22 cellular contexts compared by ENCODE assay signal in genomic region chr5:36613771-36614656, GRCh38. TPM values are rescaled to one million over a fixed set of nuclear protein-coding genes. Genes with fewer than 3 reads are reported as not detected.
DNase-seq lines count a peak whose midpoint lies in the region; ATAC-seq and TF ChIP-seq lines count a peak whose summit lies in the region.
"Had no signal": no experiment of that assay in that cellular context is flagged by ENCODE, and none has a peak within 500 bp of the region (broad histone marks: within the 10 kb centered on the region; RNA-seq: fewer than 3 reads in every experiment).

No MANE protein-coding gene starts in this region.

- H3K27ac ChIP-seq in HEK293 (ENCODE audit: extremely low read depth, low read depth, low read length): no peak overlapping the region; the same call in 1 of the 2 replicates
- peak overlapping the region; percentile 59 for H3K27ac ChIP-seq in psoas muscle
- H3K27ac ChIP-seq: epithelial cell of prostate, foreskin keratinocyte had no signal

- H3K36me3 ChIP-seq in HEK293 (ENCODE audit: control insufficient read depth in 2 of 2, insufficient read depth in 1 of 2, low read length in 2 of 2): peaks cover 8 to 30% of the 10 kb centered on the region in 2 experiments; a peak in 2 of 3 replicates
- peaks cover 0 to 15% of the 10 kb centered on the region in 2 donors for H3K36me3 ChIP-seq in psoas muscle (ENCODE audit: insufficient read depth in 1 of 2, low read depth in 1 of 2)

- no peak overlapping the region for H3K4me3 Mint-ChIP-seq in WTC11
- H3K4me3 Mint-ChIP-seq: CD4-positive, alpha-beta memory T cell; T-helper 1 cell treated with Interleukin-12 subunit alpha and Interleukin-12 subunit beta and Interleukin-4 antibody, amounts not matched to agents 30 μg/mL and 1 μg/mL, for 36 hours had no signal

- POLR2A ChIA-PET in HEK293 (lab: Yijun Ruan, JAX) (interaction anchor here (0.6 kb wide), 1 partner anchor 130 kb away, joined by 3 read pairs; no protein-coding TSS in a partner anchor), WTC11 (lab: Charles Lee) (no interaction called here)

- peaks cover 37% of the 10 kb centered on the region for H3K36me3 Mint-ChIP-seq in WTC11
- H3K36me3 Mint-ChIP-seq: CD4-positive, alpha-beta memory T cell had no signal

- H3K4me1 Mint-ChIP-seq in WTC11: peaks cover 88% of the 10 kb centered on the region
- H3K4me1 Mint-ChIP-seq: CD4-positive, alpha-beta memory T cell had no signal

- no peaks in the 10 kb centered on the region for H3K27me3 ChIP-seq in psoas muscle (ENCODE audit: insufficient read depth in 3 of 3, low read length in 2 of 3)
- H3K27me3 ChIP-seq: foreskin keratinocyte had no signal

- H3K9me3 ChIP-seq in HEK293 (ENCODE audit: control insufficient read depth, insufficient read depth, low read depth, low read length): no peaks in the 10 kb centered on the region; the same call in 1 of the 2 replicates
- no peaks in the 10 kb centered on the region for H3K9me3 ChIP-seq in psoas muscle
- H3K9me3 ChIP-seq: HAP-1 had no signal

- DNase-seq in WTC11 (ENCODE audit: low spot score) (no peak), left ventricle myocardium superior (no peak), psoas muscle (no peak), NCI-H1092 (lab: John Stamatoyannopoulos, UW) (no peak)
- no peak for DNase-seq in NK-92 treated with Interleukin-12 subunit alpha and Interleukin-12 subunit beta, amount 100 ng/mL, for 24 hours (lab: John Stamatoyannopoulos, UW)
- DNase-seq: activated CD4-positive, CD25-positive, alpha-beta regulatory T cell; CD4-positive, alpha-beta memory T cell; dermis blood vessel endothelial cell; foreskin keratinocyte; GF-D8; left cardiac atrium; NCI-H1105; NCI-H2107; NCI-H524 treated with DMSO at 0.1 percent for 48 hours; occipital lobe; SHP77 treated with DMSO at 0.1 percent for 48 hours had no signal

- H3K9me3 Mint-ChIP-seq in WTC11: no peaks in the 10 kb centered on the region
- H3K9me3 Mint-ChIP-seq: T-helper 1 cell treated with Interleukin-12 subunit alpha and Interleukin-12 subunit beta and Interleukin-4 antibody, amounts not matched to agents 30 μg/mL and 1 μg/mL, for 36 hours had no signal

- intact Hi-C loops in left ventricle myocardium superior (cut with micrococcal nuclease) (no loop called here), psoas muscle (cut with DNase I) (no loop called here)

- H3K4me3 ChIP-seq in HEK293 (ENCODE audit: low read depth, low read length) (no peak overlapping the region), psoas muscle (no peak overlapping the region)
- H3K4me3 ChIP-seq: GM12878, HAP-1 had no signal

- H3K27ac Mint-ChIP-seq in WTC11: peak overlapping the region; percentile 94
- H3K27ac Mint-ChIP-seq: CD4-positive, alpha-beta memory T cell; T-helper 1 cell treated with Interleukin-12 subunit alpha and Interleukin-12 subunit beta and Interleukin-4 antibody, amounts not matched to agents 30 μg/mL and 1 μg/mL, for 36 hours had no signal

- CTCF ChIA-PET in HEK293 (lab: Yijun Ruan, JAX): interaction anchor here (0.5 to 1.9 kb wide), 5 partner anchors 10 to 266 kb away, joined by 3 to 6 read pairs (median 3); no protein-coding TSS in a partner anchor
- CTCF ChIA-PET in WTC11 (lab: Charles Lee): interaction anchor here (0.5 to 0.9 kb wide), 3 partner anchors 15 to 199 kb away, joined by 3 to 5 read pairs (median 4); no protein-coding TSS in a partner anchor

- WGBS in psoas muscle, 3 donors: 60 to 69% (median 68%) methylated on average over 7 of the region's 7 CpGs

- ATAC-seq in WTC11 (no peak; the same call in 1 of the 2 replicates), left ventricle myocardium superior (peak; percentile 17), psoas muscle (no peak), GM19328 (IDR thresholded peaks at IDR 0.05; ENCODE audit: unreplicated experiment) (no peak)
- ATAC-seq: foreskin keratinocyte, GM12878 had no signal

- no peak for TF ChIP-seq CTCF in HEK293 (tag by site-specific recombination; IDR thresholded peaks at IDR 0.05)
- TF ChIP-seq CTCF in WTC11 (IDR thresholded peaks at IDR 0.05): no peak
- no peak for TF ChIP-seq CTCF in psoas muscle (IDR thresholded peaks at IDR 0.05)

- H3K27me3 Mint-ChIP-seq in WTC11 (ENCODE audit: low read depth): no peaks in the 10 kb centered on the region

- H3K4me1 ChIP-seq in HEK293 (ENCODE audit: control insufficient read depth, insufficient read depth, low read length): peaks cover 16% of the 10 kb centered on the region
- H3K4me1 ChIP-seq in psoas muscle: peaks cover 10% of the 10 kb centered on the region
- H3K4me1 ChIP-seq: HAP-1 had no signal

TF ChIP-seq in HEK293, 187 proteins besides CTCF, POLR2A, EP300 and RAD21 (continues in another document):
- TF ChIP-seq PRDM4 (tag by site-specific recombination; IDR thresholded peaks at IDR 0.05) (no peak), ZNF341 (tag by site-specific recombination; IDR thresholded peaks at IDR 0.05; ENCODE audit: low read depth) (peak; percentile 74), ZNF302 (tag by site-specific recombination; IDR thresholded peaks at IDR 0.05; ENCODE audit: low read depth) (no peak), MZF1 (tag by site-specific recombination; IDR thresholded peaks at IDR 0.05; ENCODE audit: borderline replicate concordance) (peak; percentile 69), OVOL3 (tag by site-specific recombination; IDR thresholded peaks at IDR 0.05) (peak; percentile 36; the same call in 1 of the 2 replicates), ZNF610 (tag by site-specific recombination; IDR thresholded peaks at IDR 0.05; ENCODE audit: borderline replicate concordance) (no peak), ZNF747 (tag by site-specific recombination; IDR thresholded peaks at IDR 0.05) (no peak), ZNF324 (tag by site-specific recombination; IDR thresholded peaks at IDR 0.05) (no peak)

TF ChIP-seq in WTC11, 78 proteins besides CTCF, POLR2A, EP300 and RAD21 (continues in another document):
- TF ChIP-seq HMGA2 (CRISPR knock-in tag; IDR thresholded peaks at IDR 0.05) (no peak), MYBL2 (CRISPR knock-in tag; IDR thresholded peaks at IDR 0.05) (no peak), ZSCAN18 (CRISPR knock-in tag; IDR thresholded peaks at IDR 0.05) (no peak), NFE2L1 (CRISPR knock-in tag; IDR thresholded peaks at IDR 0.05) (no peak), EMX1 (CRISPR knock-in tag; IDR thresholded peaks at IDR 0.05) (no peak), HMGXB4 (CRISPR knock-in tag; IDR thresholded peaks at IDR 0.05) (no peak), MAX (CRISPR knock-in tag; IDR thresholded peaks at IDR 0.05) (no peak), NR1H2 (CRISPR knock-in tag; IDR thresholded peaks at IDR 0.05) (no peak), FOXP4 (CRISPR knock-in tag; IDR thresholded peaks at IDR 0.05) (no peak), SMAD3 (CRISPR knock-in tag; IDR thresholded peaks at IDR 0.05; ENCODE audit: borderline replicate concordance) (no peak), TP53 (CRISPR knock-in tag; IDR thresholded peaks at IDR 0.05) (no peak), TCF7 (CRISPR knock-in tag; IDR thresholded peaks at IDR 0.05; ENCODE audit: low read depth) (no peak), ZNF138 (CRISPR knock-in tag; conservative IDR thresholded peaks at IDR 0.05) (no peak)

RNA-seq across cellular contexts. Expression of gene SLC1A3, which starts 7.6 kb away (rescaled TPM):
- total RNA-seq in WTC11 (2021): 45.9 to 77.9 TPM (median 53.8 TPM) in 3 replicates
- 105 TPM for total RNA-seq in left ventricle myocardium superior
- total RNA-seq in psoas muscle: 10 to 100 TPM; 12.7 to 25.3 (median 21.5) TPM
- polyA plus RNA-seq in psoas muscle: 10 to 100 TPM in 2 of 3 donors, 1 to 10 TPM in 1; 9.6 to 17.4 (median 10.3) TPM
- polyA plus RNA-seq: CD4-positive, alpha-beta memory T cell had no signal
